Comparison of ENCODE assay signal across 8 cellular contexts in the genomic region with DNA sequence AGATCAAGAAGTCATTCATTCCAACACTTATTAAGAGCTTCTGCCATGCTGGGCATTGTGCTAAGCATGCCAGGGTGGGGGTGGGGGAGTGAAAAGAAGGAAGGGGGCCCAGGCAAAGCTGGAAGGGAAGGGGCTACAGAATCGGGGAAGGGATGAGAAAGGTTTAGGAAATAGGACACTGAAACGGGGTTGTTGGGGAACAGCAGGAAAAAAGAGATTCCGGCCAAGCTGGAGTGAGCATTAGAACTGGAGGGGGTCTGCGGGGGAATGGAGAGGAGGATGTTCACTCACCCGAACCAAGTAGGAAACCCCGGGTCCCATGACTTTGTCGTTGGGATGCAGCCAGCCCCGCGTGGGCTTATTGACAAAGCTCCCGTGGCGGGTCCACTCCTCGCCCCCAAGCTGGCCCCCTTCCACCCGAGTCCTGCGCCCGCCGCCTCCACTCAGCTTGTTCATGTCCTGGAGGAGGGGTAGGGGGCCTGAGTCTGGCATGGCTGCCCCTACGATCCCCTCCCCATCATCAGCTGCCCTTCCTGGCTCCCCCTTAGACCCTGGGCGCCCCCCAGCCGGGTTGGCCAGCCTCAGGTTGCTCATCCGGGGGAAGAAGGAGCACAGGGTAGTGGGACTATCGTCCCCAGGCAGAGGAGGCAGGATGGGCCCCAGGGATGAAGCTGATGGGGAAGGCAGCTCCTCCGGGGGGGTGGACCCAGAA. TPM values are rescaled to one million over a fixed set of nuclear protein-coding genes. Genes with fewer than 3 reads are reported as not detected.
A peak's percentile ranks its signal among the peaks of the same experiment; 100 is the strongest.
DNase-seq lines count a peak whose midpoint lies in the region; ATAC-seq and TF ChIP-seq lines count a peak whose summit lies in the region.

No MANE protein-coding gene starts in this region.

- DNase-seq in activated CD4-positive, alpha-beta T cell treated with anti-CD3 and anti-CD28 coated beads, Interleukin-2, amount 10 ng/mL, durations not matched to agents 24 days and 14 days: no peak
- DNase-seq in activated CD4-positive, alpha-beta T cell treated with anti-CD3 and anti-CD28 coated beads, Interleukin-2, amount 50 U/mL, for 48 hours: no peak
- no peak for DNase-seq in MCF 10A (ENCODE audit: unreplicated experiment)
- DNase-seq in right lobe of liver: peak in 2 of 3 donors; percentile 50 to 58
- no peak for DNase-seq in thoracic aorta (ENCODE audit: low spot score)
- DNase-seq in effector CD4-positive, alpha-beta T cell: no peak
- no peak for DNase-seq in NCI-H2227 (lab: John Stamatoyannopoulos, UW; ENCODE audit: unreplicated experiment)
- no peak for DNase-seq in SIG-M5 (lab: John Stamatoyannopoulos, UW)

- H3K36me3 ChIP-seq in right lobe of liver: peaks cover 0 to 38% (median 20%) of the 10 kb centered on the region in 4 donors
- peaks cover 23% of the 10 kb centered on the region for H3K36me3 ChIP-seq in thoracic aorta

- CTCF ChIA-PET in MCF 10A (lab: Yijun Ruan, JAX): interaction anchor here (0.6 to 6.7 kb wide), 25 partner anchors 8 to 410 kb away, joined by 3 to 64 read pairs (median 5); partner anchors contain the start of genes ADAM15, FLAD1, LENEP and PMVK

- intact Hi-C loops in activated CD4-positive, alpha-beta T cell treated with anti-CD3 and anti-CD28 coated beads, Interleukin-2, amount 10 ng/mL, durations not matched to agents 24 days and 14 days (cut with micrococcal nuclease): loop anchor here (5.0 to 10.0 kb wide), 3 partner anchors 92 to 1535 kb away; partner anchors contain the start of genes EFNA4, MEF2D and RUSC1
- intact Hi-C loops in MCF 10A (cut with micrococcal nuclease): loop anchor here (2.0 to 5.0 kb wide), 2 partner anchors 15 to 202 kb away; partner anchors contain the start of genes KRTCAP2 and TRIM46
- intact Hi-C loops in right lobe of liver (cut with DNase I): no loop called here

- peaks cover 43% of the 10 kb centered on the region for H3K4me1 Mint-ChIP-seq in activated CD4-positive, alpha-beta T cell treated with anti-CD3 and anti-CD28 coated beads, Interleukin-2, amount 10 ng/mL, durations not matched to agents 24 days and 14 days
- H3K4me1 Mint-ChIP-seq in MCF 10A (ENCODE audit: insufficient read depth, unreplicated experiment): peaks cover 49% of the 10 kb centered on the region

- POLR2A ChIA-PET in MCF 10A (lab: Yijun Ruan, JAX): interaction anchor here (0.9 to 41.1 kb wide), 28 partner anchors 1 to 965 kb away, joined by 3 to 1917 read pairs (median 6); partner anchors contain the start of genes ADAM15, ADAR, CKS1B and EFNA1

- H3K9me3 ChIP-seq in right lobe of liver (no peaks in the 10 kb centered on the region), thoracic aorta (no peaks in the 10 kb centered on the region)

- BruUV-seq in MCF 10A (replicated peaks; lab: Mats Ljungman, UMichigan): TSS peak; percentile 1

- peak overlapping the region; percentile 98 to 99 (median 99) for H3K27ac ChIP-seq in right lobe of liver
- peak overlapping the region; percentile 98 to 99 for H3K27ac ChIP-seq in thoracic aorta

- H3K4me1 ChIP-seq in right lobe of liver (peaks cover 0 to 30% (median 14%) of the 10 kb centered on the region in 4 donors), thoracic aorta (ENCODE audit: control insufficient read depth in 1 of 2, low read depth in 2 of 2) (peaks cover 33 to 51% of the 10 kb centered on the region in 2 donors)

- peaks cover 41% of the 10 kb centered on the region for H3K36me3 Mint-ChIP-seq in activated CD4-positive, alpha-beta T cell treated with anti-CD3 and anti-CD28 coated beads, Interleukin-2, amount 10 ng/mL, durations not matched to agents 24 days and 14 days (ENCODE audit: low read depth)
- peaks cover 62% of the 10 kb centered on the region for H3K36me3 Mint-ChIP-seq in MCF 10A (ENCODE audit: insufficient read depth, unreplicated experiment)

- ATAC-seq in right lobe of liver (no peak), thoracic aorta (ENCODE audit: insufficient number of reproducible peaks, low FRiP score, low read depth) (no peak)

- 39% methylated on average over 8 of the region's 22 CpGs for WGBS in right lobe of liver (ENCODE audit: insufficient coverage, low coverage, low lambda C conversion rate, missing lambda C conversion rate)

- H3K27me3 Mint-ChIP-seq in activated CD4-positive, alpha-beta T cell treated with anti-CD3 and anti-CD28 coated beads, Interleukin-2, amount 10 ng/mL, durations not matched to agents 24 days and 14 days: no peaks in the 10 kb centered on the region
- no peaks in the 10 kb centered on the region for H3K27me3 Mint-ChIP-seq in MCF 10A (ENCODE audit: insufficient read depth, unreplicated experiment)

- no peak for TF ChIP-seq POLR2A in right lobe of liver (IDR thresholded peaks at IDR 0.05)

- H3K27ac Mint-ChIP-seq in activated CD4-positive, alpha-beta T cell treated with anti-CD3 and anti-CD28 coated beads, Interleukin-2, amount 10 ng/mL, durations not matched to agents 24 days and 14 days: peak overlapping the region; percentile 68
- no peak overlapping the region for H3K27ac Mint-ChIP-seq in MCF 10A (ENCODE audit: low read depth, unreplicated experiment)

- H3K27me3 ChIP-seq in right lobe of liver: no peaks in the 10 kb centered on the region
- no peaks in the 10 kb centered on the region for H3K27me3 ChIP-seq in thoracic aorta (replicated peaks; ENCODE audit: insufficient read depth)

- H3K4me3 Mint-ChIP-seq in activated CD4-positive, alpha-beta T cell treated with anti-CD3 and anti-CD28 coated beads, Interleukin-2, amount 10 ng/mL, durations not matched to agents 24 days and 14 days: peak overlapping the region; percentile 9
- H3K4me3 Mint-ChIP-seq in MCF 10A (ENCODE audit: unreplicated experiment): no peak overlapping the region

- H3K4me3 ChIP-seq in right lobe of liver (peak overlapping the region; percentile 26 to 63 (median 30)), thoracic aorta (peak overlapping the region; percentile 83)

- TF ChIP-seq CTCF in MCF 10A (IDR thresholded peaks at IDR 0.05; ENCODE audit: unreplicated experiment): no peak
- TF ChIP-seq CTCF in right lobe of liver (IDR thresholded peaks at IDR 0.05): no peak
- TF ChIP-seq CTCF in thoracic aorta (IDR thresholded peaks at IDR 0.05): no peak

- no peaks in the 10 kb centered on the region for H3K9me3 Mint-ChIP-seq in activated CD4-positive, alpha-beta T cell treated with anti-CD3 and anti-CD28 coated beads, Interleukin-2, amount 10 ng/mL, durations not matched to agents 24 days and 14 days
- no peaks in the 10 kb centered on the region for H3K9me3 Mint-ChIP-seq in MCF 10A (ENCODE audit: unreplicated experiment)

RNA-seq across cellular contexts. Expression of gene SHC1, which starts 0.7 kb away (rescaled TPM):
- 50.4 and 60.5 TPM in 2 replicates for total RNA-seq in activated CD4-positive, alpha-beta T cell treated with anti-CD3 and anti-CD28 coated beads, Interleukin-2, amount 10 ng/mL, durations not matched to agents 24 days and 14 days
- 667 and 885 TPM in 2 replicates for total RNA-seq in MCF 10A (2022)
- total RNA-seq in right lobe of liver: 100 to 1,000 TPM in 1 of 6 experiments, 10 to 100 TPM in 5; 44.6 to 108 (median 75.3) TPM
- 100 to 1,000 TPM; 129 to 174 TPM for total RNA-seq in thoracic aorta

RNA-seq across cellular contexts. Expression of gene CKS1B, which starts 4.6 kb away (rescaled TPM):
- 179 and 181 TPM in 2 replicates for total RNA-seq in activated CD4-positive, alpha-beta T cell treated with anti-CD3 and anti-CD28 coated beads, Interleukin-2, amount 10 ng/mL, durations not matched to agents 24 days and 14 days
- 285 and 289 TPM in 2 replicates for total RNA-seq in MCF 10A (2022)
- 10 to 100 TPM; 14.9 to 51.7 (median 23.1) TPM for total RNA-seq in right lobe of liver
- 10 to 100 TPM; 13.5 to 23.7 TPM for total RNA-seq in thoracic aorta

RNA-seq across cellular contexts. Expression of gene PYGO2, which starts 8.3 kb away (rescaled TPM):
- 34.4 and 34.8 TPM in 2 replicates for total RNA-seq in activated CD4-positive, alpha-beta T cell treated with anti-CD3 and anti-CD28 coated beads, Interleukin-2, amount 10 ng/mL, durations not matched to agents 24 days and 14 days
- total RNA-seq in MCF 10A (2022) (32.1 and 35.9 TPM in 2 replicates), right lobe of liver (10 to 100 TPM in 4 of 6 experiments, 1 to 10 TPM in 2; 9.1 to 13.5 (median 10.9) TPM), thoracic aorta (10 to 100 TPM; 17.8 to 21.4 TPM)

RNA-seq across cellular contexts. Expression of gene FLAD1, which starts 13.2 kb away (rescaled TPM):
- total RNA-seq in activated CD4-positive, alpha-beta T cell treated with anti-CD3 and anti-CD28 coated beads, Interleukin-2, amount 10 ng/mL, durations not matched to agents 24 days and 14 days: 69.9 and 71.8 TPM in 2 replicates
- total RNA-seq in MCF 10A (2022) (65.4 and 91.1 TPM in 2 replicates), right lobe of liver (10 to 100 TPM; 18.3 to 33.1 (median 24.6) TPM), thoracic aorta (10 to 100 TPM; 23.8 to 27.2 TPM)

RNA-seq across cellular contexts. Expression of gene PBXIP1, which starts 14.0 kb away (rescaled TPM):
- total RNA-seq in activated CD4-positive, alpha-beta T cell treated with anti-CD3 and anti-CD28 coated beads, Interleukin-2, amount 10 ng/mL, durations not matched to agents 24 days and 14 days: 19.3 and 21.6 TPM in 2 replicates
- total RNA-seq in MCF 10A (2022) (11.3 TPM in 2 replicates), right lobe of liver (10 to 100 TPM; 16.7 to 25.9 (median 19.1) TPM), thoracic aorta (100 to 1,000 TPM; 185 to 227 TPM)

Comparison
In these comparisons a context has a peak if more than half of its experiments do, and no peak if none do; other contexts are left out.
1. DNase-seq: peak in right lobe of liver (2 of 3); none in activated CD4-positive, alpha-beta T cell treated with anti-CD3 and anti-CD28 coated beads, Interleukin-2, amount 10 ng/mL, durations not matched to agents 24 days and 14 days (single experiment), activated CD4-positive, alpha-beta T cell treated with anti-CD3 and anti-CD28 coated beads, Interleukin-2, amount 50 U/mL, for 48 hours (0 of 2), MCF 10A (single experiment), thoracic aorta (single experiment), effector CD4-positive, alpha-beta T cell (single experiment), NCI-H2227 (single experiment) and SIG-M5 (single experiment).
2. intact Hi-C loops: an anchor here in activated CD4-positive, alpha-beta T cell treated with anti-CD3 and anti-CD28 coated beads, Interleukin-2, amount 10 ng/mL, durations not matched to agents 24 days and 14 days (5.0 to 10.0 kb wide) and MCF 10A (2.0 to 5.0 kb wide); none called in right lobe of liver.